In genomic region chrX:118862086-118862485, GRCh38 we compare ENCODE assay signal across 22 cellular contexts. TPM values are rescaled to one million over a fixed set of nuclear protein-coding genes. Genes with fewer than 3 reads are reported as not detected.
A peak's percentile ranks its signal among the peaks of the same experiment; 100 is the strongest.
DNase-seq lines count a peak whose midpoint lies in the region; ATAC-seq and TF ChIP-seq lines count a peak whose summit lies in the region.
"Had no signal": no experiment of that assay in that cellular context is flagged by ENCODE, and none has a peak within 500 bp of the region (broad histone marks: within the 10 kb centered on the region; RNA-seq: fewer than 3 reads in every experiment).

No MANE protein-coding gene starts in this region.

- ATAC-seq in GM21825 (IDR thresholded peaks at IDR 0.05; ENCODE audit: unreplicated experiment), result no peak
- no peak for ATAC-seq in HG03095 (IDR thresholded peaks at IDR 0.05; ENCODE audit: unreplicated experiment)
- ATAC-seq: HCT116, K562 had no signal

- H3K27me3 ChIP-seq in esophagus squamous epithelium, result no peaks in the 10 kb centered on the region

- peaks cover 28% of the 10 kb centered on the region for H3K4me1 Mint-ChIP-seq in nephron

- no peak for TF ChIP-seq POLR2A in esophagus squamous epithelium (IDR thresholded peaks at IDR 0.05)

- H3K9me3 ChIP-seq in esophagus squamous epithelium, result no peaks in the 10 kb centered on the region
- H3K9me3 ChIP-seq: SK-N-SH had no signal

- H3K27ac Mint-ChIP-seq in nephron, result peak overlapping the region in 2 of 3 experiments; percentile 63

- H3K36me3 ChIP-seq in esophagus squamous epithelium, result no peaks in the 10 kb centered on the region

- 57% methylated on average over 1 of the region's 1 CpG; no CpG with 5 or more reads in 1 of the 2 donors for WGBS in esophagus squamous epithelium, 2 donors

- no peak overlapping the region for H3K4me3 ChIP-seq in esophagus squamous epithelium
- H3K4me3 ChIP-seq: K562 had no signal

- no peak overlapping the region for H3K4me3 Mint-ChIP-seq in nephron

- H3K4me1 ChIP-seq in esophagus squamous epithelium, result no peaks in the 10 kb centered on the region

- DNase-seq in DMS 273 (lab: John Stamatoyannopoulos, UW; ENCODE audit: unreplicated experiment) (peak; percentile 7), DMS 273 treated with DMSO at 0.1 percent for 48 hours (lab: John Stamatoyannopoulos, UW) (no peak), H4 (ENCODE audit: low spot score) (peak; percentile 6), astrocyte of the hippocampus (ENCODE audit: low read depth, low spot score) (peak; percentile 36), esophagus squamous epithelium (lab: John Stamatoyannopoulos, UW) (no peak)
- DNase-seq: ACHN, Kasumi-1, MM.1S, NCI-H1417, NCI-H1694, NCI-H2029 treated with DMSO at 0.1 percent for 48 hours, NCI-H2171, NCI-H226, NCI-H510A, SK-N-SH, SW 1271 had no signal

- no peak overlapping the region for H3K27ac ChIP-seq in esophagus squamous epithelium
- H3K27ac ChIP-seq: 22Rv1 had no signal

- TF ChIP-seq CTCF in nephron (IDR thresholded peaks at IDR 0.05; ENCODE audit: unreplicated experiment in 3 of 3), result no peak
- TF ChIP-seq CTCF in esophagus squamous epithelium (IDR thresholded peaks at IDR 0.05), result no peak

- intact Hi-C loops in esophagus squamous epithelium (cut with DNase I), result no loop called here

- H3K9me3 Mint-ChIP-seq in nephron, result peaks cover 9% of the 10 kb centered on the region

- no peaks in the 10 kb centered on the region for H3K27me3 Mint-ChIP-seq in nephron (ENCODE audit: low read depth)

- peaks cover 5% of the 10 kb centered on the region for H3K36me3 Mint-ChIP-seq in nephron (ENCODE audit: low read depth)

RNA-seq across cellular contexts. Expression of gene ZCCHC12, which starts 38.5 kb away (rescaled TPM):
- total RNA-seq in H4 (2014; rRNA removed; shearing (Covaris generic)), result not detected in 2 replicates
- total RNA-seq in esophagus squamous epithelium, result not detected

Comparison
In these comparisons a context has a peak if more than half of its experiments do, and no peak if none do; other contexts are left out.
1. DNase-seq: peak in DMS 273 (single experiment), H4 (single experiment) and astrocyte of the hippocampus (single experiment); none in DMS 273 treated with DMSO at 0.1 percent for 48 hours (single experiment) and esophagus squamous epithelium (single experiment).